Comparison of ENCODE assay signal across 8 cellular contexts in the genomic region with DNA sequence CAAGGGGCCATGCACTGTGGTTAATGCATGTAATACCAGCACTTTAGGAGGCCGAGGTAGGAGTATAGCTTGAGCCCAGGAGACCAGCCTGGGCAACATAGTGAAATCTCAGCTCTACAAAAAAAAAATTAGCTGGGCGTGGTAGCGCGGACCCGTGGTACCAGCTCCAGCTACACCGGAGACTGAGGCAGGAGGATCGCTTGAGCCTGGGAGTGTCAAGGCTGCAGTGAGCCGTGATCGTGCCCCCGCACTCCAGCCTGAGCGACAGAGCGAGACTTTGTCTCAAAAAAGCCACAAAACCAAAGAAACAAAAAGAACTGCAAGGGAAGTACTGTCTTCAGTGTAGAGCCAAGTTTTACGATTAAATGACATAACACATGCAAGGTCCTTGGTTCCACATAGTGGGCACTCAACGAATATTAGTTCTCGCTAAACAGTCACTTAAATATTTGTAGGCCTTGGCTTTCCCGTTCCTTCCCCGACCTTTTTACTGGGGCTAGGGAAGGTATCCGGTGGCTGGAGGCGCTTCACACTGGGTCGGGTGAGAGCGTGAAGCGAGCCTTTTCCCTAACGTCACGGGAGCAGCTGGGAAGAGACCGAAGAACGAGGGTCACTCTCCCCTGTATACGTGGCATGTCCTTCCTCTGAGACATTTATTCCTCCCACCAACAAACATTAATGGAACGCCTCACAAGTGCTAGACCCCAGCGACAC. TPM values are rescaled to one million over a fixed set of nuclear protein-coding genes. Genes with fewer than 3 reads are reported as not detected.
DNase-seq lines count a peak whose midpoint lies in the region; TF ChIP-seq lines count a peak whose summit lies in the region.

No MANE protein-coding gene starts in this region.

- H3K9me3 ChIP-seq in MG63 (no peaks in the 10 kb centered on the region), iPS DF 6.9 (ENCODE audit: control insufficient read depth, insufficient read depth, low read length) (no peaks in the 10 kb centered on the region), spleen (no peaks in the 10 kb centered on the region)

- peak in 1 of 3 donors; percentile 1 for TF ChIP-seq POLR2A in spleen (IDR thresholded peaks at IDR 0.05)

- H3K27ac ChIP-seq in iPS DF 6.9 (ENCODE audit: low read length) (no peak overlapping the region), spleen (peak overlapping the region; percentile 90 to 98 (median 94))

- H3K4me1 ChIP-seq in iPS DF 6.9 (ENCODE audit: control insufficient read depth, insufficient read depth, low read length): 0 out of 2 replicates have a peak, but pooled peaks cover 1% of the 10 kb centered on the region
- peaks cover 17 to 44% (median 40%) of the 10 kb centered on the region in 6 donors for H3K4me1 ChIP-seq in spleen

- WGBS in iPS DF 6.9 (ENCODE audit: insufficient coverage, insufficient read length): no CpG with 5 or more reads among the region's 29 CpGs
- 38 to 52% (median 44%) methylated on average over 28 to 29 of the region's 29 CpGs for WGBS in spleen, 5 donors

- peaks cover 10% of the 10 kb centered on the region for H3K36me3 ChIP-seq in MG63
- H3K36me3 ChIP-seq in iPS DF 6.9 (ENCODE audit: control insufficient read depth, insufficient read depth, low read length): no peaks in the 10 kb centered on the region
- H3K36me3 ChIP-seq in spleen: peaks cover 0 to 3% (median 0%) of the 10 kb centered on the region in 6 donors

- H3K4me3 ChIP-seq in MG63 (peak overlapping the region; percentile 87), iPS DF 6.9 (ENCODE audit: low read length) (peak overlapping the region; percentile 60; the same call in 1 of the 2 replicates), spleen (peak overlapping the region; percentile 46 to 94 (median 91))

- intact Hi-C loops in spleen (cut with DNase I; ENCODE audit: low total_unique reads): loop anchor here (5.0 kb wide), 1 partner anchor 64 kb away; the partner anchor contains the start of genes ARF5 and GCC1

- in situ Hi-C loops in GM13976 (cut with MboI; ENCODE audit: low sequenced_read_pairs, unreplicated experiment): no loop called here

- TF ChIP-seq CTCF in GM13976 (IDR thresholded peaks at IDR 0.05; ENCODE audit: borderline replicate concordance, control extremely low read depth, extremely low read depth, insufficient read depth, missing control alignments) (no peak), spleen (IDR thresholded peaks at IDR 0.05 in 8 of 11, conservative IDR thresholded peaks at IDR 0.05 in 3 of 11) (no peak)

- DNase-seq in GM13976 (ENCODE audit: low spot score) (peak; percentile 25), MG63 (no peak), amniotic epithelial cell (ENCODE audit: low read depth) (peak; percentile 32), iPS DF 6.9 (ENCODE audit: low read depth, low spot score) (no peak), spleen (peak; percentile 81), cerebellar nuclear complex (lab: John Stamatoyannopoulos, UW) (no peak), Ammon's horn (ENCODE audit: low spot score) (no peak)
- DNase-seq in activated CD8-positive, alpha-beta memory T cell treated with anti-CD3 and anti-CD28 coated beads, Interleukin-2, amount 50 U/mL, for 4 hours: no peak

- H3K27me3 ChIP-seq in MG63: no peaks in the 10 kb centered on the region
- H3K27me3 ChIP-seq in iPS DF 6.9 (ENCODE audit: control insufficient read depth, insufficient read depth, low read length): no peaks in the 10 kb centered on the region
- H3K27me3 ChIP-seq in spleen (replicated peaks in 1 of 7): no peaks in the 10 kb centered on the region

RNA-seq across cellular contexts. Expression of gene SND1, which starts 1.0 kb away (rescaled TPM):
- total RNA-seq in MG63 (2014; rRNA removed; shearing (Covaris generic); ENCODE audit: low replicate concordance): 66.2 and 66.4 TPM in 2 replicates
- 100 to 1,000 TPM in 6 of 7 donors, 10 to 100 TPM in 1; 99.5 to 173 (median 139) TPM for total RNA-seq in spleen
- polyA plus RNA-seq in spleen: 10 to 100 TPM; 61.7 to 76.4 (median 68.5) TPM

RNA-seq across cellular contexts. Expression of gene PAX4, which starts 33.1 kb away (rescaled TPM):
- total RNA-seq in MG63 (2014; rRNA removed; shearing (Covaris generic); ENCODE audit: low replicate concordance): not detected in 2 replicates
- not detected for total RNA-seq in spleen
- not detected for polyA plus RNA-seq in spleen

RNA-seq across cellular contexts. Expression of gene FSCN3, which starts 57.5 kb away (rescaled TPM):
- total RNA-seq in MG63 (2014; rRNA removed; shearing (Covaris generic); ENCODE audit: low replicate concordance): 1.3 TPM in 1 of 2 replicates, not detected in the other
- total RNA-seq in spleen: 1 to 10 TPM in 4 of 7 donors, under 1 TPM in 3; 0.67 to 2.9 (median 1.0) TPM
- 1 to 10 TPM in 1 of 3 donors, under 1 TPM in 2; 0.22 to 1.6 (median 0.89) TPM for polyA plus RNA-seq in spleen

Comparison
In these comparisons a context has a peak if more than half of its experiments do, and no peak if none do; other contexts are left out.
1. DNase-seq: peak in GM13976 (single experiment), amniotic epithelial cell (single experiment) and spleen (single experiment); none in MG63 (single experiment), iPS DF 6.9 (single experiment), cerebellar nuclear complex (0 of 2), Ammon's horn (single experiment) and activated CD8-positive, alpha-beta memory T cell treated with anti-CD3 and anti-CD28 coated beads, Interleukin-2, amount 50 U/mL, for 4 hours (single experiment).
2. Peak in every context shown above with its lines, with median percentiles within 50 percentile points of each other: H3K4me3 ChIP-seq.